9 cellular contexts compared by ENCODE assay signal in the genomic region with DNA sequence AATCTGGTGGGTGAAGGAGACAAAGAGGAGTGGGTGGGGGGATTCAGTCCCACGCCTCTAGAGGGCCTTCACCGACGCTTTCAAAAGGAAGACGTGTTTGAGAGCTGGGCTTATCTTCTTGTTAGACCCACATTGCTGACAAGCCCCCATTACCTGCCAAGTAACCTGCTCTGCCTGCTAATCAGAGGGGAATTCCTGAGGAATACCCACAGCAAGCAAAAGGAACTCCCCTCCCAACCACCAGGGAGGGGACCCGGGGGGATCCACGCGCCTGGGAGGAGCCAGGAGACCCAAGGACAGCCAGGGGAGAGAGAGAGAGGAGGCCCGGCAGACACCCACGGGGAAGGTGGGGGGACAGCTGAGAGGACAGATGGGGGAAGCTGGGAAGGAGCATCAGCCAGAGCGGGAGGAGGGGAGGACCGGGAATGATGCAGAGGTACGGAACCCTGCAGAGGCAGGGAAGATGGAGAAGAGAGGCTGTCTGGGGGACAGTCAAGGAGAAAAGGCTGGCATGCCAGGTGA. TPM values are rescaled to one million over a fixed set of nuclear protein-coding genes. Genes with fewer than 3 reads are reported as not detected.
A peak's percentile ranks its signal among the peaks of the same experiment; 100 is the strongest.
DNase-seq lines count a peak whose midpoint lies in the region; ATAC-seq and TF ChIP-seq lines count a peak whose summit lies in the region.
"Had no signal": no experiment of that assay in that cellular context is flagged by ENCODE, and none has a peak within 500 bp of the region (broad histone marks: within the 10 kb centered on the region; RNA-seq: fewer than 3 reads in every experiment).

No MANE protein-coding gene starts in this region.

- peak overlapping the region; percentile 82 for H3K27ac Mint-ChIP-seq in activated T-helper 1 cell treated with anti-CD3 and anti-CD28 coated beads, Interleukin-12 subunit alpha, Interleukin-12 subunit beta, Interleukin-2, Interleukin-4 antibody, amounts not matched to agents 30 ng/mL and 10 ng/mL and 1 ng/mL, durations not matched to agents 14 hours and 24 hours and 36 hours

- no peak for TF ChIP-seq CTCF in heart right ventricle (IDR thresholded peaks at IDR 0.05)
- TF ChIP-seq CTCF in kidney epithelial cell (IDR thresholded peaks at IDR 0.05; ENCODE audit: insufficient read depth, low read length, poor library complexity, severe bottlenecking): no peak

- H3K36me3 Mint-ChIP-seq in activated T-helper 1 cell treated with anti-CD3 and anti-CD28 coated beads, Interleukin-12 subunit alpha, Interleukin-12 subunit beta, Interleukin-2, Interleukin-4 antibody, amounts not matched to agents 30 ng/mL and 10 ng/mL and 1 ng/mL, durations not matched to agents 14 hours and 24 hours and 36 hours (ENCODE audit: low read depth): peaks cover 35% of the 10 kb centered on the region

- H3K9me3 Mint-ChIP-seq in activated T-helper 1 cell treated with anti-CD3 and anti-CD28 coated beads, Interleukin-12 subunit alpha, Interleukin-12 subunit beta, Interleukin-2, Interleukin-4 antibody, amounts not matched to agents 30 ng/mL and 10 ng/mL and 1 ng/mL, durations not matched to agents 14 hours and 24 hours and 36 hours: no peaks in the 10 kb centered on the region

- H3K27me3 ChIP-seq in heart right ventricle (no peaks in the 10 kb centered on the region), kidney epithelial cell (ENCODE audit: control insufficient read depth, insufficient read depth, low read length) (no peaks in the 10 kb centered on the region)

- H3K27ac ChIP-seq in heart right ventricle (peak overlapping the region in 1 of 10 donors; percentile 70), temporal lobe (ENCODE audit: low read depth, low read length) (peak overlapping the region; percentile 31)

- DNase-seq in heart right ventricle (no peak), left cardiac atrium (no peak), kidney epithelial cell (ENCODE audit: low read depth) (no peak), SHP77 treated with DMSO at 0.1 percent for 48 hours (lab: John Stamatoyannopoulos, UW) (no peak), NCI-H2081 (lab: John Stamatoyannopoulos, UW) (no peak)
- no peak for DNase-seq in activated T-helper 1 cell treated with anti-CD3 and anti-CD28 coated beads, Interleukin-12 subunit alpha, Interleukin-12 subunit beta, Interleukin-2, Interleukin-4 antibody, amounts not matched to agents 30 ng/mL and 10 ng/mL and 1 ng/mL, durations not matched to agents 14 hours and 24 hours and 36 hours (ENCODE audit: low spot score)

- H3K36me3 ChIP-seq in heart right ventricle: peaks cover 0 to 57% (median 37%) of the 10 kb centered on the region in 9 donors
- H3K36me3 ChIP-seq in kidney epithelial cell (ENCODE audit: control insufficient read depth, insufficient read depth, low read length): peaks cover 4% of the 10 kb centered on the region

- peaks cover 14 to 42% (median 38%) of the 10 kb centered on the region in 9 donors for H3K4me1 ChIP-seq in heart right ventricle

- peak overlapping the region; percentile 92 for H3K4me3 Mint-ChIP-seq in activated T-helper 1 cell treated with anti-CD3 and anti-CD28 coated beads, Interleukin-12 subunit alpha, Interleukin-12 subunit beta, Interleukin-2, Interleukin-4 antibody, amounts not matched to agents 30 ng/mL and 10 ng/mL and 1 ng/mL, durations not matched to agents 14 hours and 24 hours and 36 hours

- no peaks in the 10 kb centered on the region for H3K27me3 Mint-ChIP-seq in activated T-helper 1 cell treated with anti-CD3 and anti-CD28 coated beads, Interleukin-12 subunit alpha, Interleukin-12 subunit beta, Interleukin-2, Interleukin-4 antibody, amounts not matched to agents 30 ng/mL and 10 ng/mL and 1 ng/mL, durations not matched to agents 14 hours and 24 hours and 36 hours (ENCODE audit: insufficient read depth)

- WGBS in heart right ventricle, 2 donors: 24 to 30% methylated on average over 12 of the region's 12 CpGs

- intact Hi-C loops in heart right ventricle (cut with DNase I) (loop anchor here in 2 of 10 donors (5.0 to 10.0 kb wide), 2 partner anchors 159 to 489 kb away; a partner anchor contains a TSS), left cardiac atrium (cut with DNase I) (loop anchor here in 1 of 2 donors (10.0 kb wide), 1 partner anchor 181 kb away; a partner anchor contains a TSS)
- intact Hi-C loops in activated T-helper 1 cell treated with anti-CD3 and anti-CD28 coated beads, Interleukin-12 subunit alpha, Interleukin-12 subunit beta, Interleukin-2, Interleukin-4 antibody, amounts not matched to agents 30 ng/mL and 10 ng/mL and 1 ng/mL, durations not matched to agents 14 hours and 24 hours and 36 hours (cut with micrococcal nuclease): loop anchor here (10.0 kb wide), 2 partner anchors 1429 to 1881 kb away; a partner anchor contains a TSS

- H3K4me1 Mint-ChIP-seq in activated T-helper 1 cell treated with anti-CD3 and anti-CD28 coated beads, Interleukin-12 subunit alpha, Interleukin-12 subunit beta, Interleukin-2, Interleukin-4 antibody, amounts not matched to agents 30 ng/mL and 10 ng/mL and 1 ng/mL, durations not matched to agents 14 hours and 24 hours and 36 hours (ENCODE audit: low read depth): peaks cover 46% of the 10 kb centered on the region

- no peaks in the 10 kb centered on the region for H3K9me3 ChIP-seq in heart right ventricle

- H3K4me3 ChIP-seq in heart right ventricle: peak overlapping the region in 9 of 10 donors; percentile 62 to 83 (median 71)
- peak overlapping the region; percentile 76 for H3K4me3 ChIP-seq in kidney epithelial cell (ENCODE audit: low read depth, low read length)

- no peak for ATAC-seq in heart right ventricle
- ATAC-seq in left cardiac atrium: no peak
- ATAC-seq in HG03354 (IDR thresholded peaks at IDR 0.05; ENCODE audit: poor library complexity, severe bottlenecking, unreplicated experiment): no peak

RNA-seq across cellular contexts. Expression of a gene that starts 1.0 kb away (rescaled TPM):
- total RNA-seq in heart right ventricle (10 to 100 TPM in 9 of 10 donors, 1 to 10 TPM in 1; 8.5 to 26.6 (median 17.1) TPM), left cardiac atrium (10 to 100 TPM; 11.6 to 17.4 TPM), kidney epithelial cell (46.3 and 51.2 TPM in 2 replicates), temporal lobe (93.2 TPM)
- polyA plus RNA-seq in heart right ventricle: 10 to 100 TPM in 1 of 2 donors, 1 to 10 TPM in 1; 9.6 to 12.3 TPM
- total RNA-seq in activated T-helper 1 cell treated with anti-CD3 and anti-CD28 coated beads, Interleukin-12 subunit alpha, Interleukin-12 subunit beta, Interleukin-2, Interleukin-4 antibody, amounts not matched to agents 30 ng/mL and 10 ng/mL and 1 ng/mL, durations not matched to agents 14 hours and 24 hours and 36 hours: 77.4 and 83.3 TPM in 2 replicates

RNA-seq across cellular contexts. Expression of a gene that starts 25.2 kb away (rescaled TPM):
- total RNA-seq in heart right ventricle (under 1 TPM in 3 of 10 donors, not detected in 7; 0.04 to 0.14 (median 0.05) TPM), left cardiac atrium (under 1 TPM; 0.06 to 0.10 TPM), kidney epithelial cell (0.21 and 0.42 TPM in 2 replicates), temporal lobe (under 0.01 TPM)
- not detected for polyA plus RNA-seq in heart right ventricle
- 1.1 and 1.2 TPM in 2 replicates for total RNA-seq in activated T-helper 1 cell treated with anti-CD3 and anti-CD28 coated beads, Interleukin-12 subunit alpha, Interleukin-12 subunit beta, Interleukin-2, Interleukin-4 antibody, amounts not matched to agents 30 ng/mL and 10 ng/mL and 1 ng/mL, durations not matched to agents 14 hours and 24 hours and 36 hours
- total RNA-seq: glomerular endothelial cell had no signal
